In the genomic region with DNA sequence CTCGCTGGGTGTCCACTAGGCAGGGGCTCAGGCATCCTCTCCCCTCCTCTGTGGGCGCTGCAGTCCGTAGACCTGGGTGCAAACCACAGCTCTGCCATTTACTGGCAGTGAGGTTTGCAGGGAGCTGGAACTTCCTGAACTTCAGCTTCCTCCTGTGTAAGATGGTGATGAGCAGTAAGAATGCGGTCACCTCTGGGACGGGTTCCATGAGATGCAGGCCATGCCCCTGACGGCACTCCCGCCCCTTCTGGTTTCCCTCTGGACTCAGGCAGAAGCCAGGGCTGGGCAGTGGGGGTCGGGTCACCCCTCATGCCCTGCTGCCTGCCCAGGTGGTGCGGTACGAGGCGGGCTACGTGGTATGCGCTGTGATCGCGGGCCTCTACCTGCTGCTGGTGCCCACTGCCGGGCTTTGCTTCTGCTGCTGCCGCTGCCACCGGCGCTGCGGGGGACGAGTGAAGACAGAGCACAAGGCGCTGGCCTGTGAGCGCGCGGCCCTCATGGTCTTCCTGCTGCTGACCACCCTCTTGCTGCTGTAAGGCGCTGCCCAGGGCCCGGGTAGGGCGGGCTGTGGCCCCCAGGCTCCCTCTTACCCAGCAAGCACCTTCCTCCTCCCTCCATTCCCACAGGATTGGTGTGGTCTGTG, we compare ENCODE assay signal across 14 cellular contexts. TPM values are rescaled to one million over a fixed set of nuclear protein-coding genes. Genes with fewer than 3 reads are reported as not detected.
DNase-seq lines count a peak whose midpoint lies in the region; ATAC-seq, FAIRE-seq and TF ChIP-seq lines count a peak whose summit lies in the region.
"Had no signal": no experiment of that assay in that cellular context is flagged by ENCODE, and none has a peak within 500 bp of the region (broad histone marks: within the 10 kb centered on the region; RNA-seq: fewer than 3 reads in every experiment).

No MANE protein-coding gene starts in this region.

- H3K9me3 Mint-ChIP-seq in MCF 10A (ENCODE audit: unreplicated experiment) (no peaks in the 10 kb centered on the region), type B pancreatic cell (no peaks in the 10 kb centered on the region)
- H3K9me3 Mint-ChIP-seq: neural crest cell had no signal

- peak overlapping the region; percentile 92 to 95 for H3K27ac ChIP-seq in breast epithelium
- H3K27ac ChIP-seq in colonic mucosa, result peak overlapping the region; percentile 44
- H3K27ac ChIP-seq: cardiac muscle cell had no signal

- H3K4me1 Mint-ChIP-seq in MCF 10A (ENCODE audit: insufficient read depth, unreplicated experiment) (peaks cover 31% of the 10 kb centered on the region), type B pancreatic cell (ENCODE audit: unreplicated experiment) (no peaks in the 10 kb centered on the region)
- H3K4me1 Mint-ChIP-seq: neural crest cell had no signal

- no peaks in the 10 kb centered on the region for H3K27me3 ChIP-seq in breast epithelium
- no peaks in the 10 kb centered on the region for H3K27me3 ChIP-seq in colonic mucosa
- H3K27me3 ChIP-seq: cardiac muscle cell had no signal

- peak overlapping the region; percentile 57 to 90 for H3K9ac ChIP-seq in colonic mucosa (ENCODE audit: low read depth in 2 of 2, low read length in 2 of 2)

- POLR2A ChIA-PET in MCF 10A (lab: Yijun Ruan, JAX), result no interaction called here

- H3K4me1 ChIP-seq in breast epithelium (peaks cover 0 to 4% of the 10 kb centered on the region in 2 donors), colonic mucosa (peaks cover 4% of the 10 kb centered on the region)

- peak; percentile 68 to 76 for DNase-seq in breast epithelium (ENCODE audit: low spot score in 2 of 2)
- DNase-seq in MCF 10A (ENCODE audit: unreplicated experiment), result no peak
- DNase-seq in colonic mucosa, result peak; percentile 57
- peak; percentile 53 for DNase-seq in mucosa of gallbladder (ENCODE audit: low spot score)
- no peak for DNase-seq in type B pancreatic cell (ENCODE audit: extremely low spot score, unreplicated experiment)
- DNase-seq in kidney glomerular epithelial cell (lab: John Stamatoyannopoulos, UW), result no peak
- DNase-seq in H54 (ENCODE audit: insufficient read length, low spot score), result no peak
- DNase-seq: activated CD8-positive, alpha-beta T cell treated with anti-CD3 and anti-CD28 coated beads, Interleukin-2, amount 10 ng/mL, durations not matched to agents 7 days and 5 days; NCI-H2029; NCI-H82; T1000 had no signal

- H3K9me3 ChIP-seq in breast epithelium (no peaks in the 10 kb centered on the region), colonic mucosa (no peaks in the 10 kb centered on the region)

- H3K36me3 Mint-ChIP-seq in MCF 10A (ENCODE audit: insufficient read depth, unreplicated experiment) (no peaks in the 10 kb centered on the region), type B pancreatic cell (no peaks in the 10 kb centered on the region)

- TF ChIP-seq POLR2A in breast epithelium (IDR thresholded peaks at IDR 0.05) (no peak), H54 (IDR thresholded peaks at IDR 0.05; ENCODE audit: low read depth, low read length) (no peak)

- H3K27me3 Mint-ChIP-seq in MCF 10A (ENCODE audit: insufficient read depth, unreplicated experiment) (no peaks in the 10 kb centered on the region), type B pancreatic cell (no peaks in the 10 kb centered on the region)

- no peak for ATAC-seq in HG02623 (IDR thresholded peaks at IDR 0.05; ENCODE audit: unreplicated experiment)
- ATAC-seq: activated CD8-positive, alpha-beta T cell treated with anti-CD3 and anti-CD28 coated beads, Interleukin-2, amount 10 ng/mL, durations not matched to agents 7 days and 5 days had no signal

- H3K36me3 ChIP-seq in breast epithelium, result no peaks in the 10 kb centered on the region
- H3K36me3 ChIP-seq in colonic mucosa, result no peaks in the 10 kb centered on the region
- H3K36me3 ChIP-seq: cardiac muscle cell had no signal

- H3K27ac Mint-ChIP-seq in MCF 10A (ENCODE audit: low read depth, unreplicated experiment), result no peak overlapping the region
- no peak overlapping the region for H3K27ac Mint-ChIP-seq in type B pancreatic cell
- H3K27ac Mint-ChIP-seq: activated CD8-positive, alpha-beta T cell treated with anti-CD3 and anti-CD28 coated beads, Interleukin-2, amount 10 ng/mL, durations not matched to agents 7 days and 5 days had no signal

- TF ChIP-seq CTCF in breast epithelium (IDR thresholded peaks at IDR 0.05) (no peak), MCF 10A (IDR thresholded peaks at IDR 0.05; ENCODE audit: unreplicated experiment) (no peak), colonic mucosa (IDR thresholded peaks at IDR 0.05) (no peak), type B pancreatic cell (conservative IDR thresholded peaks at IDR 0.05) (no peak)

- no peak for FAIRE-seq in H54 (lab: Jason Lieb, UNC)

- peak overlapping the region in 2 of 3 donors; percentile 47 to 68 for H3K4me3 ChIP-seq in breast epithelium
- peak overlapping the region; percentile 25 for H3K4me3 ChIP-seq in colonic mucosa
- H3K4me3 ChIP-seq: cardiac muscle cell had no signal

- H3K4me3 Mint-ChIP-seq in MCF 10A (ENCODE audit: unreplicated experiment), result no peak overlapping the region
- peak overlapping the region; percentile 17 for H3K4me3 Mint-ChIP-seq in type B pancreatic cell
- H3K4me3 Mint-ChIP-seq: activated CD8-positive, alpha-beta T cell treated with anti-CD3 and anti-CD28 coated beads, Interleukin-2, amount 10 ng/mL, durations not matched to agents 7 days and 5 days; neural crest cell had no signal

- BruUV-seq in MCF 10A (replicated peaks; lab: Mats Ljungman, UMichigan), result no TSS peak

- CTCF ChIA-PET in MCF 10A (lab: Yijun Ruan, JAX), result interaction anchor here (0.7 to 1.1 kb wide), 3 partner anchors 11 to 40 kb away, joined by 3 read pairs; no protein-coding TSS in a partner anchor

- intact Hi-C loops in breast epithelium (cut with DNase I; ENCODE audit: low total_unique reads), result no loop called here
- intact Hi-C loops in MCF 10A (cut with micrococcal nuclease), result no loop called here
- intact Hi-C loops in colonic mucosa (cut with DNase I), result no loop called here

RNA-seq across cellular contexts. Expression of a gene that starts 1.5 kb away (rescaled TPM):
- 10 to 100 TPM in 2 of 3 donors, 1 to 10 TPM in 1; 1.4 to 48.8 (median 47.7) TPM for total RNA-seq in breast epithelium
- 2.6 and 2.8 TPM in 2 replicates for total RNA-seq in MCF 10A (2022)
- total RNA-seq in colonic mucosa, result 10 to 100 TPM; 27.4 to 63.4 TPM
- total RNA-seq in mucosa of gallbladder, result 202 TPM
- total RNA-seq in type B pancreatic cell (ENCODE audit: low replicate concordance), result 18.5 and 31.5 TPM in 2 replicates

RNA-seq across cellular contexts. Expression of a gene that starts 21.4 kb away (rescaled TPM):
- total RNA-seq in breast epithelium, result 10 to 100 TPM; 14.4 to 30.1 (median 15.1) TPM
- total RNA-seq in MCF 10A (2022), result 9.5 and 15.6 TPM in 2 replicates
- total RNA-seq in colonic mucosa, result 1 to 10 TPM; 1.5 to 2.3 TPM
- 24.3 TPM for total RNA-seq in mucosa of gallbladder
- total RNA-seq in type B pancreatic cell (ENCODE audit: low replicate concordance), result 5.1 and 5.3 TPM in 2 replicates
- total RNA-seq: activated CD8-positive, alpha-beta T cell treated with anti-CD3 and anti-CD28 coated beads, Interleukin-2, amount 10 ng/mL, durations not matched to agents 7 days and 5 days had no signal

Comparison
In these comparisons a context has a peak if more than half of its experiments do, and no peak if none do; other contexts are left out.
1. DNase-seq: peak in breast epithelium (2 of 2), colonic mucosa (single experiment) and mucosa of gallbladder (single experiment); none in MCF 10A (single experiment), type B pancreatic cell (single experiment), kidney glomerular epithelial cell (single experiment) and H54 (single experiment).